Comparison of ENCODE assay signal across 16 cellular contexts in genomic region chr1:221888801-221889200, GRCh38.
A peak's percentile ranks its signal among the peaks of the same experiment; 100 is the strongest.
DNase-seq lines count a peak whose midpoint lies in the region; ATAC-seq, FAIRE-seq and TF ChIP-seq lines count a peak whose summit lies in the region.
"Had no signal": no experiment of that assay in that cellular context is flagged by ENCODE, and none has a peak within 500 bp of the region (broad histone marks: within the 10 kb centered on the region; RNA-seq: fewer than 3 reads in every experiment).

No MANE protein-coding gene starts in this region.

- H3K27ac ChIP-seq in BLaER1 treated with 17β-estradiol and CSF1 and Interleukin-3, amounts not matched to agents 10 nM and 100 nM: peak overlapping the region in 4 of 11 experiments; percentile 29 to 88 (median 68); a peak in 8 of 22 replicates
- H3K27ac ChIP-seq in H1 (ENCODE audit: low read depth, low read length): no peak overlapping the region
- no peak overlapping the region for H3K27ac ChIP-seq in right cardiac atrium (ENCODE audit: low read length)
- H3K27ac ChIP-seq: GM23248 had no signal

- H4K91ac ChIP-seq in H1 (replicated peaks; ENCODE audit: insufficient read length, low read length): no peak overlapping the region

- no peak overlapping the region for H4K5ac ChIP-seq in H1 (ENCODE audit: insufficient read length, low read depth, low read length)

- H2BK5ac ChIP-seq in H1 (ENCODE audit: low read depth, low read length): no peak overlapping the region

- H2AFZ ChIP-seq in H1 (ENCODE audit: low read length): 0 out of 2 replicates have a peak overlapping the region, but pooled peaks have one; percentile 50
- H2AFZ ChIP-seq: GM23248 had no signal

- H3K36me3 Mint-ChIP-seq in nephron progenitor cell (ENCODE audit: low read depth): no peaks in the 10 kb centered on the region
- no peaks in the 10 kb centered on the region for H3K36me3 Mint-ChIP-seq in activated T-helper 1 cell treated with anti-CD3 and anti-CD28 coated beads, Interleukin-12 subunit alpha, Interleukin-12 subunit beta, Interleukin-2, Interleukin-4 antibody, amounts not matched to agents 30 ng/mL and 10 ng/mL and 1 ng/mL, durations not matched to agents 14 hours and 24 hours and 36 hours (ENCODE audit: low read depth)

- TF ChIP-seq POLR2A in H1 (IDR thresholded peaks at IDR 0.05; ENCODE audit: control extremely low read depth in 1 of 2, low read depth in 2 of 2, low read length in 2 of 2): no peak

- 0 out of 2 replicates have a peak overlapping the region, but pooled peaks have one; percentile 10 for H2BK20ac ChIP-seq in H1 (ENCODE audit: low read length)

- H3K9me3 Mint-ChIP-seq in nephron progenitor cell: no peaks in the 10 kb centered on the region
- no peaks in the 10 kb centered on the region for H3K9me3 Mint-ChIP-seq in activated T-helper 1 cell treated with anti-CD3 and anti-CD28 coated beads, Interleukin-12 subunit alpha, Interleukin-12 subunit beta, Interleukin-2, Interleukin-4 antibody, amounts not matched to agents 30 ng/mL and 10 ng/mL and 1 ng/mL, durations not matched to agents 14 hours and 24 hours and 36 hours
- H3K9me3 Mint-ChIP-seq: CD4-positive, alpha-beta T cell had no signal

- DNase-seq in AG10803 (ENCODE audit: low read depth) (peak; percentile 2), H1 (ENCODE audit: low read depth in 1 of 2, low spot score in 2 of 2) (no peak), nephron progenitor cell (no peak), right cardiac atrium (no peak), left ventricle myocardium superior (no peak), iPS-NIHi7 (ENCODE audit: extremely low spot score) (no peak)
- no peak for DNase-seq in activated T-helper 1 cell treated with anti-CD3 and anti-CD28 coated beads, Interleukin-12 subunit alpha, Interleukin-12 subunit beta, Interleukin-2, Interleukin-4 antibody, amounts not matched to agents 30 ng/mL and 10 ng/mL and 1 ng/mL, durations not matched to agents 14 hours and 24 hours and 36 hours (ENCODE audit: low spot score)
- DNase-seq: ACHN; Calu3; CD4-positive, alpha-beta T cell; DMS 273 treated with DMSO at 0.1 percent for 48 hours; GM23248; H7 had no signal

- TF ChIP-seq EP300 in H1 (IDR thresholded peaks at IDR 0.05; ENCODE audit: borderline replicate concordance in 1 of 2, low read depth in 2 of 2, low read length in 2 of 2): no peak

- no peak for FAIRE-seq in H1 (lab: Jason Lieb, UNC)
- FAIRE-seq: GM12878, GM18507 had no signal

- peaks cover 0 to 11% (median 5%) of the 10 kb centered on the region in 11 experiments; a peak in 9 of 22 replicates for H3K9me3 ChIP-seq in BLaER1 treated with 17β-estradiol and CSF1 and Interleukin-3, amounts not matched to agents 10 nM and 100 nM (replicated peaks in 1 of 11)
- H3K9me3 ChIP-seq in H1 (ENCODE audit: insufficient read depth in 2 of 2, low read depth in 1 of 2, low read length in 1 of 2): no peaks in the 10 kb centered on the region
- H3K9me3 ChIP-seq in right cardiac atrium (ENCODE audit: control insufficient read depth, low read length): no peaks in the 10 kb centered on the region

- intact Hi-C loops in right cardiac atrium (cut with DNase I): no loop called here
- intact Hi-C loops in left ventricle myocardium superior (cut with micrococcal nuclease): no loop called here
- intact Hi-C loops in activated T-helper 1 cell treated with anti-CD3 and anti-CD28 coated beads, Interleukin-12 subunit alpha, Interleukin-12 subunit beta, Interleukin-2, Interleukin-4 antibody, amounts not matched to agents 30 ng/mL and 10 ng/mL and 1 ng/mL, durations not matched to agents 14 hours and 24 hours and 36 hours (cut with micrococcal nuclease): no loop called here

- 87% methylated on average over 5 of the region's 5 CpGs; no CpG with 5 or more reads in 1 of the 2 experiments for WGBS in H1 (ENCODE audit: extremely low coverage in 1 of 2, insufficient coverage in 1 of 2, insufficient read length in 1 of 2, insufficient replicate concordance in 2 of 2, low coverage in 1 of 2, low lambda C conversion rate in 2 of 2, missing lambda C conversion rate in 1 of 2), 2 experiments
- 86% methylated on average over 5 of the region's 5 CpGs for WGBS in right cardiac atrium

- H3K4me1 ChIP-seq in BLaER1 treated with 17β-estradiol and CSF1 and Interleukin-3, amounts not matched to agents 10 nM and 100 nM: peaks cover 4 to 83% (median 58%) of the 10 kb centered on the region in 10 experiments; a peak in 16 of 20 replicates
- no peaks in the 10 kb centered on the region for H3K4me1 ChIP-seq in H1 (replicated peaks in 1 of 4; ENCODE audit: control insufficient read depth in 3 of 4, insufficient read depth in 4 of 4, low read length in 3 of 4)
- H3K4me1 ChIP-seq in right cardiac atrium (ENCODE audit: control insufficient read depth, insufficient read depth, low read length): peaks cover 5% of the 10 kb centered on the region

- no peak overlapping the region for H3K4ac ChIP-seq in H1 (replicated peaks; ENCODE audit: insufficient read length, low read depth, low read length)

- no peak overlapping the region for H2AK5ac ChIP-seq in H1 (ENCODE audit: low read depth, low read length)

- H3K27ac Mint-ChIP-seq in nephron progenitor cell: peak overlapping the region; percentile 30
- no peak overlapping the region for H3K27ac Mint-ChIP-seq in activated T-helper 1 cell treated with anti-CD3 and anti-CD28 coated beads, Interleukin-12 subunit alpha, Interleukin-12 subunit beta, Interleukin-2, Interleukin-4 antibody, amounts not matched to agents 30 ng/mL and 10 ng/mL and 1 ng/mL, durations not matched to agents 14 hours and 24 hours and 36 hours
- H3K27ac Mint-ChIP-seq: CD4-positive, alpha-beta T cell had no signal

- H3K56ac ChIP-seq in H1 (replicated peaks; ENCODE audit: insufficient read length, low read depth, low read length): no peak overlapping the region

- H3K36me3 ChIP-seq in BLaER1 treated with 17β-estradiol and CSF1 and Interleukin-3, amounts not matched to agents 10 nM and 100 nM: no peaks in the 10 kb centered on the region
- H3K36me3 ChIP-seq in H1 (ENCODE audit: control insufficient read depth in 2 of 4, insufficient read depth in 4 of 4, low read length in 3 of 4): no peaks in the 10 kb centered on the region

- H3K27me3 Mint-ChIP-seq in nephron progenitor cell (ENCODE audit: low read depth, poor library complexity): peaks cover 3% of the 10 kb centered on the region
- peaks cover 14% of the 10 kb centered on the region for H3K27me3 Mint-ChIP-seq in activated T-helper 1 cell treated with anti-CD3 and anti-CD28 coated beads, Interleukin-12 subunit alpha, Interleukin-12 subunit beta, Interleukin-2, Interleukin-4 antibody, amounts not matched to agents 30 ng/mL and 10 ng/mL and 1 ng/mL, durations not matched to agents 14 hours and 24 hours and 36 hours (ENCODE audit: insufficient read depth)

- peak overlapping the region in 9 of 11 experiments; percentile 25 to 89 (median 78); a peak in 17 of 22 replicates for H3K4me2 ChIP-seq in BLaER1 treated with 17β-estradiol and CSF1 and Interleukin-3, amounts not matched to agents 10 nM and 100 nM
- no peak overlapping the region for H3K4me2 ChIP-seq in H1 (ENCODE audit: insufficient read depth in 1 of 2, low read depth in 2 of 2, low read length in 2 of 2)

- H3K23ac ChIP-seq in H1 (ENCODE audit: insufficient read length): no peak overlapping the region

- peak overlapping the region in 4 of 11 experiments; percentile 46 to 77 (median 58); a peak in 6 of 22 replicates for H3K9ac ChIP-seq in BLaER1 treated with 17β-estradiol and CSF1 and Interleukin-3, amounts not matched to agents 10 nM and 100 nM
- H3K9ac ChIP-seq in H1 (replicated peaks in 1 of 4; ENCODE audit: extremely low read depth in 1 of 4, low read depth in 3 of 4, low read length in 3 of 4): no peak overlapping the region
- H3K9ac ChIP-seq: GM23248 had no signal

- H3K4me1 Mint-ChIP-seq in nephron progenitor cell: peaks cover 23% of the 10 kb centered on the region
- H3K4me1 Mint-ChIP-seq in activated T-helper 1 cell treated with anti-CD3 and anti-CD28 coated beads, Interleukin-12 subunit alpha, Interleukin-12 subunit beta, Interleukin-2, Interleukin-4 antibody, amounts not matched to agents 30 ng/mL and 10 ng/mL and 1 ng/mL, durations not matched to agents 14 hours and 24 hours and 36 hours (ENCODE audit: low read depth): peaks cover 7% of the 10 kb centered on the region

- H3K14ac ChIP-seq in H1 (ENCODE audit: insufficient read length): no peak overlapping the region

- CTCF ChIA-PET in H1 (lab: Charles Lee; ENCODE audit: partially characterized antibody): no interaction called here

- H3K4me3 ChIP-seq in AG10803 (ENCODE audit: low read length) (no peak overlapping the region), H1 (ENCODE audit: extremely low read depth in 1 of 4, insufficient read depth in 2 of 4, low read depth in 3 of 4, low read length in 4 of 4) (no peak overlapping the region), right cardiac atrium (ENCODE audit: low read length) (no peak overlapping the region)
- H3K4me3 ChIP-seq in BLaER1 treated with 17β-estradiol and CSF1 and Interleukin-3, amounts not matched to agents 10 nM and 100 nM: peak overlapping the region in 2 of 10 experiments; percentile 41 to 43; a peak in 5 of 20 replicates
- H3K4me3 ChIP-seq: GM12878, GM23248 had no signal

- no peaks in the 10 kb centered on the region for H3K79me2 ChIP-seq in H1 (ENCODE audit: control insufficient read depth in 1 of 2, insufficient read depth in 2 of 2, low read length in 2 of 2)

- POLR2A ChIA-PET in H1 (lab: Charles Lee; ENCODE audit: partially characterized antibody): no interaction called here

- H4K20me1 ChIP-seq in BLaER1 treated with 17β-estradiol and CSF1 and Interleukin-3, amounts not matched to agents 10 nM and 100 nM: no peaks in the 10 kb centered on the region
- H4K20me1 ChIP-seq in H1 (replicated peaks in 1 of 2; ENCODE audit: control insufficient read depth in 1 of 2, insufficient read depth in 2 of 2, low read length in 2 of 2): no peaks in the 10 kb centered on the region

- peaks cover 0 to 5% (median 0%) of the 10 kb centered on the region in 11 experiments; a peak in 3 of 22 replicates for H3K27me3 ChIP-seq in BLaER1 treated with 17β-estradiol and CSF1 and Interleukin-3, amounts not matched to agents 10 nM and 100 nM
- no peaks in the 10 kb centered on the region for H3K27me3 ChIP-seq in H1 (replicated peaks in 1 of 4; ENCODE audit: control insufficient read depth in 3 of 4, extremely low read depth in 1 of 4, insufficient read depth in 3 of 4, low read length in 3 of 4)
- no peaks in the 10 kb centered on the region for H3K27me3 ChIP-seq in right cardiac atrium (ENCODE audit: control insufficient read depth, insufficient read depth)

- no peaks in the 10 kb centered on the region for H3K23me2 ChIP-seq in H1 (ENCODE audit: low read depth, low read length)

- no peak for TF ChIP-seq CTCF in AG10803 (conservative IDR thresholded peaks at IDR 0.05; ENCODE audit: low read length)
- no peak for TF ChIP-seq CTCF in H1 (IDR thresholded peaks at IDR 0.05; ENCODE audit: control extremely low read depth in 1 of 3, insufficient read depth in 1 of 3, low read depth in 1 of 3, low read length in 3 of 3)
- TF ChIP-seq CTCF in nephron progenitor cell (IDR thresholded peaks at IDR 0.05): no peak

- H3K4me3 Mint-ChIP-seq in nephron progenitor cell: no peak overlapping the region
- H3K4me3 Mint-ChIP-seq in activated T-helper 1 cell treated with anti-CD3 and anti-CD28 coated beads, Interleukin-12 subunit alpha, Interleukin-12 subunit beta, Interleukin-2, Interleukin-4 antibody, amounts not matched to agents 30 ng/mL and 10 ng/mL and 1 ng/mL, durations not matched to agents 14 hours and 24 hours and 36 hours: no peak overlapping the region
- H3K4me3 Mint-ChIP-seq: CD4-positive, alpha-beta T cell had no signal

- H2BK120ac ChIP-seq in H1 (replicated peaks; ENCODE audit: low read depth, low read length): no peak overlapping the region

- no peaks in the 10 kb centered on the region for H3K79me1 ChIP-seq in H1 (ENCODE audit: low read depth, low read length)

- no peak overlapping the region for H3K18ac ChIP-seq in H1 (ENCODE audit: extremely low read depth, low read length)

- TF ChIP-seq RAD21 in H1 (IDR thresholded peaks at IDR 0.05 in 1 of 2, conservative IDR thresholded peaks at IDR 0.05 in 1 of 2; ENCODE audit: low read depth in 2 of 2, low read length in 2 of 2): no peak

- ATAC-seq in right cardiac atrium (no peak), left ventricle myocardium superior (no peak)

- 0 out of 2 replicates have a peak overlapping the region, but pooled peaks have one; percentile 13 for H2BK15ac ChIP-seq in H1 (ENCODE audit: low read length)

- H2BK12ac ChIP-seq in H1 (ENCODE audit: low read depth, low read length): no peak overlapping the region

- no peak overlapping the region for H4K8ac ChIP-seq in H1 (ENCODE audit: extremely low read depth, insufficient read depth, low read length)

Comparison
In these comparisons a context has a peak if more than half of its experiments do, and no peak if none do; other contexts are left out.
1. H3K4me2 ChIP-seq: peak in BLaER1 treated with 17β-estradiol and CSF1 and Interleukin-3, amounts not matched to agents 10 nM and 100 nM (9 of 11); none in H1 (0 of 2).